9 cellular contexts compared by ENCODE assay signal in the genomic region with DNA sequence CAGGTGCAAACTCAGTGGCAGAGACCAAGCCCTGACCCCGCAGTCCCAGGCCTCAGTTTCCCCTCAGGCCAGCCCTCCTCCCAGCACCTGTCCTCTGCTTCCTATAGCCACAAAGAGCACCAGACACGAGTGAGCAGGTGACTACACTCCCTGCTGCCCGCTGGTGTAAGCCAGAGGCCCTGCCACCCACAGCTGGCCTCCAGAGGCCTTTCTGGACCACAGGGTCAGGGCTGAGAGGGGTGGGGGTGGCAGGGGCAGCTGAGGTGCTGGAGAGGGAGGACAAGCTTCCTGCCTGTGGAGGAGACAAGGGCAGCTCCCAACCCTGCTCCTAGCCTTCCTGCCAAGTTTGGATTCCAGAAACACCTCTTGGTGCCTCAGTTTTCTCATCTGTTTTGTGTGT. TPM values are rescaled to one million over a fixed set of nuclear protein-coding genes. Genes with fewer than 3 reads are reported as not detected.
DNase-seq lines count a peak whose midpoint lies in the region; ATAC-seq and TF ChIP-seq lines count a peak whose summit lies in the region.
"Had no signal": no experiment of that assay in that cellular context is flagged by ENCODE, and none has a peak within 500 bp of the region (broad histone marks: within the 10 kb centered on the region; RNA-seq: fewer than 3 reads in every experiment).

No MANE protein-coding gene starts in this region.

- no peak for TF ChIP-seq CTCF in AG04450 (IDR thresholded peaks at IDR 0.05; ENCODE audit: low read depth, low read length)
- TF ChIP-seq CTCF in RWPE2 (IDR thresholded peaks at IDR 0.05; ENCODE audit: poor library complexity, severe bottlenecking), result no peak
- TF ChIP-seq CTCF in foreskin keratinocyte (conservative IDR thresholded peaks at IDR 0.05), result no peak
- no peak for TF ChIP-seq CTCF in GM10248 (IDR thresholded peaks at IDR 0.05; ENCODE audit: control extremely low read depth, extremely low read depth, low read depth, missing control alignments)

- H3K27ac ChIP-seq in AG04450 (ENCODE audit: low read depth, low read length) (peak overlapping the region; percentile 87), RWPE2 (ENCODE audit: poor library complexity, severe bottlenecking) (peak overlapping the region; percentile 99), foreskin keratinocyte (peak overlapping the region; percentile 87)
- H3K27ac ChIP-seq: WERI-Rb-1 had no signal

- H3K36me3 ChIP-seq in RWPE2 (ENCODE audit: low read depth), result no peaks in the 10 kb centered on the region
- H3K36me3 ChIP-seq: WERI-Rb-1 had no signal

- CTCF ChIA-PET in AG04450 (lab: Charles Lee), result interaction anchor here (2.9 to 4.6 kb wide), 3 partner anchors 12 to 113 kb away, joined by 25 to 91 read pairs (median 78); no protein-coding TSS in a partner anchor
- CTCF ChIA-PET in GM10248 (lab: Yijun Ruan, JAX), result interaction anchor here (1.1 to 5.2 kb wide), 8 partner anchors 10 to 110 kb away, joined by 3 to 254 read pairs (median 22); no protein-coding TSS in a partner anchor

- DNase-seq in AG04450 (ENCODE audit: low read depth, low spot score), result no peak
- DNase-seq in RWPE2 (ENCODE audit: low spot score), result no peak
- DNase-seq in foreskin keratinocyte, result no peak
- peak; percentile 37 for DNase-seq in renal cortical epithelial cell (ENCODE audit: low read depth)
- no peak for DNase-seq in NK-92 (lab: John Stamatoyannopoulos, UW; ENCODE audit: unreplicated experiment)
- DNase-seq in activated T-cell treated with anti-CD3 and anti-CD28 coated beads, Interleukin-2, amount 50 U/mL, for 1 hour, result no peak
- no peak for DNase-seq in HuH-7.5 (ENCODE audit: low spot score)
- no peak for DNase-seq in GM10248 (ENCODE audit: extremely low spot score)
- DNase-seq: WERI-Rb-1 had no signal

- POLR2A ChIA-PET in AG04450 (lab: Yijun Ruan, JAX), result interaction anchor here (0.6 to 2.6 kb wide), 5 partner anchors 11 to 109 kb away, joined by 3 to 24 read pairs (median 4); no protein-coding TSS in a partner anchor
- POLR2A ChIA-PET in GM10248 (lab: Yijun Ruan, JAX), result interaction anchor here (0.6 kb wide), 1 partner anchor 738 kb away, joined by 3 read pairs; no protein-coding TSS in a partner anchor

- no peak for ATAC-seq in RWPE2 (ENCODE audit: low read depth)
- no peak for ATAC-seq in foreskin keratinocyte

- H3K9me3 ChIP-seq in AG04450 (ENCODE audit: control insufficient read depth, insufficient read depth, low read length) (peaks cover 17% of the 10 kb centered on the region), RWPE2 (ENCODE audit: severe bottlenecking) (no peaks in the 10 kb centered on the region)

- H3K4me3 ChIP-seq in AG04450 (ENCODE audit: low read depth, low read length) (no peak overlapping the region), RWPE2 (ENCODE audit: severe bottlenecking) (no peak overlapping the region)

- peaks cover 20% of the 10 kb centered on the region for H3K4me1 ChIP-seq in RWPE2 (ENCODE audit: insufficient read depth, poor library complexity, severe bottlenecking)
- peaks cover 9% of the 10 kb centered on the region for H3K4me1 ChIP-seq in foreskin keratinocyte

- H3K27me3 ChIP-seq in AG04450 (ENCODE audit: control insufficient read depth, insufficient read depth, low read length) (no peaks in the 10 kb centered on the region), RWPE2 (ENCODE audit: insufficient read depth, poor library complexity, severe bottlenecking) (no peaks in the 10 kb centered on the region), foreskin keratinocyte (no peaks in the 10 kb centered on the region)

RNA-seq across cellular contexts. Expression of a gene that starts 31.3 kb away (rescaled TPM):
- 0.56 and 0.71 TPM in 2 replicates for polyA plus RNA-seq in AG04450 (2011; rRNA removed)
- polyA minus RNA-seq in AG04450 (2011; rRNA and poly(A)+ RNA removed), result 0.37 and 0.43 TPM in 2 replicates
- total RNA-seq in foreskin keratinocyte, result 9.5 and 41.8 TPM in 2 replicates
- 14.0 and 50.2 TPM in 2 replicates for polyA plus RNA-seq in foreskin keratinocyte
- 14.5 and 16.7 TPM in 2 replicates for total RNA-seq in renal cortical epithelial cell
